ENCODE assay signal across 1 cellular context in genomic region chr10:89342219-89342966, GRCh38.
TF ChIP-seq lines count a peak whose summit lies in the region.

No MANE protein-coding gene starts in this region.

TF ChIP-seq in HepG2, 621 proteins besides CTCF, POLR2A, EP300 and RAD21:
- TF ChIP-seq ONECUT2 (CRISPR knock-in tag; IDR thresholded peaks at IDR 0.05) (no peak), CREB1 (IDR thresholded peaks at IDR 0.05) (peak; percentile 27; the same call in 1 of the 2 replicates), CREB1 (CRISPR knock-in tag; IDR thresholded peaks at IDR 0.05) (no peak)
